Comparison of ENCODE assay signal across 14 cellular contexts in genomic region chr1:55231745-55232144, GRCh38. TPM values are rescaled to one million over a fixed set of nuclear protein-coding genes. Genes with fewer than 3 reads are reported as not detected.
DNase-seq lines count a peak whose midpoint lies in the region; ATAC-seq and TF ChIP-seq lines count a peak whose summit lies in the region.
"Had no signal": no experiment of that assay in that cellular context is flagged by ENCODE, and none has a peak within 500 bp of the region (broad histone marks: within the 10 kb centered on the region; RNA-seq: fewer than 3 reads in every experiment).

No MANE protein-coding gene starts in this region.

- no peak overlapping the region for H3K27ac ChIP-seq in OCI-LY3 (ENCODE audit: low read length)
- H3K27ac ChIP-seq in hepatocyte: peak overlapping the region; percentile 69
- H3K27ac ChIP-seq: A549 had no signal

- H3K27ac Mint-ChIP-seq in stimulated activated naive B cell treated with anti-CD40 and anti-IgM and Interleukin-4, amounts not matched to agents 10 μg/mL and 1 μg/mL and 100 μg/mL, for 72 hours: no peak overlapping the region
- H3K27ac Mint-ChIP-seq: CD14-positive monocyte; CD8-positive, alpha-beta memory T cell; IgD-negative memory B cell had no signal

- H3K9me3 ChIP-seq in OCI-LY3 (ENCODE audit: insufficient read depth, low read length) (no peaks in the 10 kb centered on the region), hepatocyte (ENCODE audit: low read depth) (no peaks in the 10 kb centered on the region)
- H3K9me3 ChIP-seq: HAP-1 had no signal

- H3K4me2 ChIP-seq in OCI-LY3 (ENCODE audit: low read length): peak overlapping the region; percentile 63
- no peak overlapping the region for H3K4me2 ChIP-seq in hepatocyte
- H3K4me2 ChIP-seq: A549 had no signal

- ATAC-seq in stimulated activated naive B cell treated with anti-CD40 and anti-IgM and Interleukin-4, amounts not matched to agents 10 μg/mL and 1 μg/mL and 100 μg/mL, for 72 hours (replicated peaks): peak; percentile 61 to 62
- ATAC-seq in GM18511 (IDR thresholded peaks at IDR 0.05; ENCODE audit: unreplicated experiment): no peak
- no peak for ATAC-seq in GM18907 (IDR thresholded peaks at IDR 0.05; ENCODE audit: unreplicated experiment)
- no peak for ATAC-seq in GM18870 (IDR thresholded peaks at IDR 0.05; ENCODE audit: unreplicated experiment)
- ATAC-seq: A549 had no signal

- peaks cover 16 to 31% of the 10 kb centered on the region in 2 donors for H3K4me1 Mint-ChIP-seq in stimulated activated naive B cell treated with anti-CD40 and anti-IgM and Interleukin-4, amounts not matched to agents 10 μg/mL and 1 μg/mL and 100 μg/mL, for 72 hours

- H3K36me3 ChIP-seq in OCI-LY3 (replicated peaks; ENCODE audit: low read depth, low read length) (no peaks in the 10 kb centered on the region), hepatocyte (replicated peaks; ENCODE audit: insufficient read depth, low read depth) (no peaks in the 10 kb centered on the region)
- H3K36me3 ChIP-seq: HAP-1 had no signal

- H3K4me3 ChIP-seq in OCI-LY3 (ENCODE audit: low read length) (peak overlapping the region; percentile 64; the same call in 1 of the 2 replicates), hepatocyte (no peak overlapping the region)
- H3K4me3 ChIP-seq: A549, HAP-1 had no signal

- 94% methylated on average over 3 of the region's 3 CpGs for WGBS in hepatocyte (ENCODE audit: low lambda C conversion rate, missing lambda C conversion rate)

- TF ChIP-seq CTCF in OCI-LY3 (IDR thresholded peaks at IDR 0.05; ENCODE audit: low read depth, low read length) (no peak), hepatocyte (IDR thresholded peaks at IDR 0.05; ENCODE audit: poor library complexity) (no peak)

- H3K27me3 ChIP-seq in OCI-LY3 (ENCODE audit: low read depth, low read length) (no peaks in the 10 kb centered on the region; the same call in 1 of the 2 replicates), hepatocyte (no peaks in the 10 kb centered on the region)

- no peaks in the 10 kb centered on the region for H3K9me2 ChIP-seq in hepatocyte (replicated peaks; ENCODE audit: insufficient read depth)

- H4K20me1 ChIP-seq in OCI-LY3 (ENCODE audit: insufficient read depth, low read length) (no peaks in the 10 kb centered on the region), hepatocyte (ENCODE audit: insufficient read depth, poor library complexity, severe bottlenecking) (no peaks in the 10 kb centered on the region)

- peaks cover 0 to 2% of the 10 kb centered on the region in 2 donors for H3K9me3 Mint-ChIP-seq in stimulated activated naive B cell treated with anti-CD40 and anti-IgM and Interleukin-4, amounts not matched to agents 10 μg/mL and 1 μg/mL and 100 μg/mL, for 72 hours

- peak; percentile 60 for DNase-seq in MV-4-11 (lab: John Stamatoyannopoulos, UW)
- no peak for DNase-seq in hepatocyte (ENCODE audit: low spot score)
- no peak for DNase-seq in stimulated activated naive B cell treated with anti-CD40 and anti-IgM and Interleukin-4, amounts not matched to agents 10 μg/mL and 1 μg/mL and 100 μg/mL, for 72 hours
- DNase-seq: CD8-positive, alpha-beta memory T cell; DMS53; GF-D8 had no signal

- H3K4me3 Mint-ChIP-seq in stimulated activated naive B cell treated with anti-CD40 and anti-IgM and Interleukin-4, amounts not matched to agents 10 μg/mL and 1 μg/mL and 100 μg/mL, for 72 hours: no peak overlapping the region
- H3K4me3 Mint-ChIP-seq: CD14-positive monocyte; CD8-positive, alpha-beta memory T cell had no signal

- H3K79me2 ChIP-seq in OCI-LY3 (ENCODE audit: low read length): no peaks in the 10 kb centered on the region
- no peaks in the 10 kb centered on the region for H3K79me2 ChIP-seq in hepatocyte

- H3K4me1 ChIP-seq in OCI-LY3 (ENCODE audit: low read length): peaks cover 14% of the 10 kb centered on the region
- H3K4me1 ChIP-seq in hepatocyte (ENCODE audit: insufficient read depth): peaks cover 4% of the 10 kb centered on the region
- H3K4me1 ChIP-seq: HAP-1 had no signal

- peaks cover 0 to 11% of the 10 kb centered on the region in 2 donors for H3K27me3 Mint-ChIP-seq in stimulated activated naive B cell treated with anti-CD40 and anti-IgM and Interleukin-4, amounts not matched to agents 10 μg/mL and 1 μg/mL and 100 μg/mL, for 72 hours

- no peak overlapping the region for H2AFZ ChIP-seq in OCI-LY3 (ENCODE audit: low read depth, low read length)
- H2AFZ ChIP-seq in hepatocyte: no peak overlapping the region

- no peaks in the 10 kb centered on the region for H3K36me3 Mint-ChIP-seq in stimulated activated naive B cell treated with anti-CD40 and anti-IgM and Interleukin-4, amounts not matched to agents 10 μg/mL and 1 μg/mL and 100 μg/mL, for 72 hours
- H3K36me3 Mint-ChIP-seq: CD14-positive monocyte had no signal

- H3K9ac ChIP-seq in OCI-LY3 (ENCODE audit: low read length): no peak overlapping the region

RNA-seq across cellular contexts. Expression of gene USP24, which starts 16.6 kb away (rescaled TPM):
- total RNA-seq in hepatocyte: 41.9 and 45.2 TPM in 2 replicates
- polyA plus RNA-seq in hepatocyte: 9.3 and 10.8 TPM in 2 replicates

Comparison
In these comparisons a context has a peak if more than half of its experiments do, and no peak if none do; other contexts are left out.
1. ATAC-seq: peak in stimulated activated naive B cell treated with anti-CD40 and anti-IgM and Interleukin-4, amounts not matched to agents 10 μg/mL and 1 μg/mL and 100 μg/mL, for 72 hours (2 of 2); none in GM18511 (single experiment), GM18907 (single experiment) and GM18870 (single experiment).